Comparison of ENCODE assay signal across 1 cellular context in genomic region chr3:113783980-113784379, GRCh38.
TF ChIP-seq lines count a peak whose summit lies in the region.

No MANE protein-coding gene starts in this region.

TF ChIP-seq in K562, 482 proteins besides CTCF, POLR2A, EP300 and RAD21:
- TF ChIP-seq TSHZ1 (CRISPR knock-in tag; IDR thresholded peaks at IDR 0.05) (no peak), ZNF318 (IDR thresholded peaks at IDR 0.05; ENCODE audit: borderline replicate concordance in 1 of 2, low read depth in 1 of 2) (no peak), ETV6 (IDR thresholded peaks at IDR 0.05; ENCODE audit: borderline replicate concordance in 1 of 2, low read depth in 2 of 2, low read length in 1 of 2) (no peak), ETV6 (CRISPR knock-in tag; IDR thresholded peaks at IDR 0.05; ENCODE audit: borderline replicate concordance) (no peak), MED1 (CRISPR knock-in tag; IDR thresholded peaks at IDR 0.05; ENCODE audit: borderline replicate concordance) (no peak), POLR2H (tag; IDR thresholded peaks at IDR 0.05; ENCODE audit: low read depth) (no peak), BCL6 (CRISPR knock-in tag; IDR thresholded peaks at IDR 0.05) (no peak), ZNF609 (CRISPR knock-in tag; IDR thresholded peaks at IDR 0.05; ENCODE audit: borderline replicate concordance) (no peak), SAFB (IDR thresholded peaks at IDR 0.05; ENCODE audit: borderline replicate concordance, low read depth, low read length) (no peak), DACH1 (IDR thresholded peaks at IDR 0.05; ENCODE audit: partially characterized antibody) (no peak)
TF ChIP-seq in K562: peak in this region for 0.
